8 cellular contexts compared by ENCODE assay signal in genomic region chr11:58524232-58525036, GRCh38. TPM values are rescaled to one million over a fixed set of nuclear protein-coding genes. Genes with fewer than 3 reads are reported as not detected.
DNase-seq lines count a peak whose midpoint lies in the region; ATAC-seq and TF ChIP-seq lines count a peak whose summit lies in the region.

No MANE protein-coding gene starts in this region.

- peak; percentile 75 for ATAC-seq in Right ventricle myocardium inferior
- ATAC-seq in HG02571 (IDR thresholded peaks at IDR 0.05; ENCODE audit: unreplicated experiment), result peak; percentile 49

- intact Hi-C loops in Right ventricle myocardium inferior (cut with DNase I) (loop anchor here (10.0 kb wide), 1 partner anchor 1180 kb away; no protein-coding TSS in a partner anchor), cardiac septum (cut with DNase I) (no loop called here)

- DNase-seq in Right ventricle myocardium inferior (ENCODE audit: missing footprints), result no peak
- no peak for DNase-seq in cardiac septum (ENCODE audit: low spot score)
- DNase-seq in MG63, result peak; percentile 38
- DNase-seq in SKM-1 (lab: John Stamatoyannopoulos, UW; ENCODE audit: unreplicated experiment), result peak; percentile 58
- DNase-seq in astrocyte of the spinal cord (ENCODE audit: low read depth, low spot score), result peak; percentile 85
- DNase-seq in iPS DF 4.7 (ENCODE audit: extremely low read depth, low spot score), result peak; percentile 53
- DNase-seq in skeletal muscle cell (ENCODE audit: low read depth), result peak; percentile 43

- H3K4me3 ChIP-seq in MG63 (no peak overlapping the region), astrocyte of the spinal cord (ENCODE audit: low read depth, low read length) (no peak overlapping the region), skeletal muscle cell (ENCODE audit: low read depth, low read length) (peak overlapping the region; percentile 7)

- in situ Hi-C loops in astrocyte of the spinal cord (cut with HindIII; ENCODE audit: low sequenced_read_pairs), result no loop called here

- no peaks in the 10 kb centered on the region for H3K27me3 ChIP-seq in MG63

- H3K36me3 ChIP-seq in MG63, result peaks cover 5% of the 10 kb centered on the region

- peak; percentile 94 for TF ChIP-seq CTCF in astrocyte of the spinal cord (IDR thresholded peaks at IDR 0.05; ENCODE audit: low read depth, low read length)

- H3K9me3 ChIP-seq in MG63, result no peaks in the 10 kb centered on the region

RNA-seq across cellular contexts. Expression of gene OR5B21, which starts 16.5 kb away (rescaled TPM):
- total RNA-seq in Right ventricle myocardium inferior (not detected), cardiac septum (not detected)
- total RNA-seq in MG63 (2014; rRNA removed; shearing (Covaris generic); ENCODE audit: low replicate concordance), result not detected in 2 replicates

RNA-seq across cellular contexts. Expression of gene LPXN, which starts 51.2 kb away (rescaled TPM):
- total RNA-seq in Right ventricle myocardium inferior, result 3.9 TPM
- 4.4 TPM for total RNA-seq in cardiac septum
- total RNA-seq in MG63 (2014; rRNA removed; shearing (Covaris generic); ENCODE audit: low replicate concordance), result 1.1 and 3.5 TPM in 2 replicates

RNA-seq across cellular contexts. Expression of gene ZFP91, which starts 54.4 kb away (rescaled TPM):
- total RNA-seq in Right ventricle myocardium inferior (61.1 TPM), cardiac septum (63.1 TPM)
- 56.1 and 70.7 TPM in 2 replicates for total RNA-seq in MG63 (2014; rRNA removed; shearing (Covaris generic); ENCODE audit: low replicate concordance)

Comparison
In these comparisons a context has a peak if more than half of its experiments do, and no peak if none do; other contexts are left out.
1. DNase-seq: peak in MG63 (single experiment), SKM-1 (single experiment), astrocyte of the spinal cord (single experiment), iPS DF 4.7 (single experiment) and skeletal muscle cell (single experiment); none in Right ventricle myocardium inferior (single experiment) and cardiac septum (single experiment).